8 cellular contexts compared by ENCODE assay signal in genomic region chr2:111120253-111121027, GRCh38. TPM values are rescaled to one million over a fixed set of nuclear protein-coding genes. Genes with fewer than 3 reads are reported as not detected.
DNase-seq lines count a peak whose midpoint lies in the region; ATAC-seq and TF ChIP-seq lines count a peak whose summit lies in the region.

A gene with protein sequence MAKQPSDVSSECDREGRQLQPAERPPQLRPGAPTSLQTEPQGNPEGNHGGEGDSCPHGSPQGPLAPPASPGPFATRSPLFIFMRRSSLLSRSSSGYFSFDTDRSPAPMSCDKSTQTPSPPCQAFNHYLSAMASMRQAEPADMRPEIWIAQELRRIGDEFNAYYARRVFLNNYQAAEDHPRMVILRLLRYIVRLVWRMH (plus strand): TSS chr2:111120914. CDS start chr2:111123746, 2,832 bp downstream.

- peaks cover 49 to 58% (median 51%) of the 10 kb centered on the region in 3 donors for H3K27me3 Mint-ChIP-seq in CD14-positive monocyte (ENCODE audit: low read depth in 3 of 3)

- WGBS in lower leg skin, 2 donors: 0 to 2% methylated on average over 21 to 38 of the region's 98 CpGs

- peak; percentile 83 for DNase-seq in CD14-positive monocyte (ENCODE audit: low spot score)
- peak; percentile 95 for DNase-seq in NCI-H69 (lab: John Stamatoyannopoulos, UW)
- peak; percentile 86 for DNase-seq in activated CD4-positive, alpha-beta T cell treated with anti-CD3 and anti-CD28 coated beads, Interleukin-2, amount 50 U/mL, for 1 hour
- peak; percentile 95 for DNase-seq in dermis blood vessel endothelial cell
- peak; percentile 87 to 98 for DNase-seq in lower leg skin (ENCODE audit: low spot score in 2 of 2)
- peak; percentile 89 to 91 for DNase-seq in stimulated activated CD4-positive, alpha-beta T cell treated with anti-CD3 and anti-CD28 coated beads, Interleukin-4, amount 100 ng/mL, for 4 hours

- H3K4me3 Mint-ChIP-seq in CD14-positive monocyte: peak within 1 kb of the TSS; percentile 95 to 98

- peak within 1 kb of the TSS; percentile 88 to 94 (median 93) for H3K27ac Mint-ChIP-seq in CD14-positive monocyte

- TF ChIP-seq CTCF in CD14-positive monocyte (IDR thresholded peaks at IDR 0.05) (no peak), lower leg skin (IDR thresholded peaks at IDR 0.05) (peak in 1 of 3 donors; percentile 23)

- ATAC-seq in GM19372 (IDR thresholded peaks at IDR 0.05; ENCODE audit: low read depth, unreplicated experiment): peak; percentile 65
- peak; percentile 52 for ATAC-seq in HG03521 (IDR thresholded peaks at IDR 0.05; ENCODE audit: unreplicated experiment)

- peaks cover 51% of the 10 kb centered on the region for H3K4me1 Mint-ChIP-seq in CD14-positive monocyte

- TF ChIP-seq POLR2A in lower leg skin (IDR thresholded peaks at IDR 0.05): peak in 1 of 2 donors; percentile 62

- H3K9me3 Mint-ChIP-seq in CD14-positive monocyte: peaks cover 0 to 27% (median 7%) of the 10 kb centered on the region in 7 donors

- intact Hi-C loops in CD14-positive monocyte (cut with micrococcal nuclease) (loop anchor here in 1 of 2 donors (5.0 to 10.0 kb wide), 2 partner anchors 128 to 306 kb away; no protein-coding TSS in a partner anchor), lower leg skin (cut with DNase I; ENCODE audit: low total_unique reads) (no loop called here)

- peaks cover 27 to 37% of the 10 kb centered on the region in 2 donors for H3K36me3 Mint-ChIP-seq in CD14-positive monocyte

- peak within 1 kb of the TSS; percentile 60 for H3K4me3 ChIP-seq in lower leg skin (ENCODE audit: low read depth, poor library complexity, severe bottlenecking)

RNA-seq across cellular contexts. Expression of the gene that starts here (rescaled TPM):
- 10 to 100 TPM in 1 of 2 donors, 1 to 10 TPM in 1; 8.8 to 20.4 TPM for polyA plus RNA-seq in CD14-positive monocyte
- total RNA-seq in dermis blood vessel endothelial cell: 18.9 and 27.3 TPM in 2 replicates
- 10 to 100 TPM in 3 of 4 donors, 1 to 10 TPM in 1; 5.4 to 17.2 (median 13.2) TPM for total RNA-seq in lower leg skin

Comparison
In these comparisons a context has a peak if more than half of its experiments do, and no peak if none do; other contexts are left out.
1. Peak in every context shown above with its lines: DNase-seq, ATAC-seq and H3K4me3 ChIP-seq.